In the genomic region with DNA sequence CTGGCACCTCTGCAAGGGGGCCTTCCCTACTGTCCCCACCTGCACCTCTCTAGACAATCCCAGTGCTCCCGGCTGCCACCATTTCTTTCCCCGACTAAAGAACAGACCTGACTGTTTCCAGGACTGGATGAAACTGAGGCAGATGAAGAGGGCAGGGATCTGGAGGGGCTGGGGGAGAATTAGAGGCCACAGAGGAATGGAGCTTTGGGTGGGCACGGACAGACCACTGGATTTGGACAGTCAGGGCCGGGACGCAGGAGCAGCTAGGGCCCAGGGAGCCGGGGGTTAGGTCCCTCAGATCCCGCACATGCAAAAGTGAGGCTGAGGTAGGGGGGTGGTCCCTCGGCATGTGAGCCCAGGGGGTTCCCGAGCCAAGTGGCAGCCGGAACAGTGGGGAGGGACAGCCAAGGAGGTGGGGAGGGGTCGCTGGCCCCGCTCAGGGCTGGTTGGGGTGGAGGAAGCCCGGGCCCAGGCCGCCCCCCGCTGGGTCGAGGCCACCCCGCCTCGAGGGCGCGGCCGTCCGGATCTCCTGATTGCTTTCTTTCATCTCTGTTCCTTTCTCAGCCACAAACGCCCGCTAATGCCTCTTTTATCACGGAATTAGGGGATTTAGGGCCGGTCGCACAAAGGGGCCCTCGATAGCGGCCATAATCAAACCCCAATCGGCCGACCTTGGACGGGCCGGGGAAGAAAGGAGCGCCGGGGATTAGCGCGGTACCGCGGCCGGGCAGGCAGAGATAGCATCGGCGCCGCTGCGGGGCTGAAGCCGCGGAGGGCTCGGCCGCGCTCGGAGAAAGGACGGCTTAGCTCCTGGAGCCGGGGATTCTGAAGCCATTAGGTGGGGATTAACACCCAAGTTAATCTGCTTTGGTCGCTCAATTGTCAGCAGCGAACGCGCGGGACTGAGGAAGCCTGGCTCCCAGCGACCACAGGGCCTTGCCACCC, we compare ENCODE assay signal across 12 cellular contexts. TPM values are rescaled to one million over a fixed set of nuclear protein-coding genes. Genes with fewer than 3 reads are reported as not detected.
A peak's percentile ranks its signal among the peaks of the same experiment; 100 is the strongest.
DNase-seq lines count a peak whose midpoint lies in the region; ATAC-seq, FAIRE-seq and TF ChIP-seq lines count a peak whose summit lies in the region.
"Had no signal": no experiment of that assay in that cellular context is flagged by ENCODE, and none has a peak within 500 bp of the region (broad histone marks: within the 10 kb centered on the region; RNA-seq: fewer than 3 reads in every experiment).

No MANE protein-coding gene starts in this region.

- H2AFZ ChIP-seq in mesenchymal stem cell (ENCODE audit: low read depth, low read length) = peak overlapping the region; percentile 55

- H3K4me1 ChIP-seq in right atrium auricular region (peaks cover 0 to 45% of the 10 kb centered on the region in 2 donors), mesenchymal stem cell (ENCODE audit: control insufficient read depth, insufficient read depth, low read depth, low read length) (peaks cover 37% of the 10 kb centered on the region), vagina (peaks cover 47% of the 10 kb centered on the region), small intestine (ENCODE audit: control insufficient read depth in 2 of 2, insufficient read depth in 1 of 2, low read depth in 1 of 2, low read length in 1 of 2) (peaks cover 7 to 13% of the 10 kb centered on the region in 2 donors)

- H3K4me3 ChIP-seq in right atrium auricular region = peak overlapping the region; percentile 10 to 38
- peak overlapping the region; percentile 27 for H3K4me3 ChIP-seq in astrocyte of the cerebellum (ENCODE audit: low read depth, low read length)
- peak overlapping the region in 1 of 2 experiments; percentile 65 for H3K4me3 ChIP-seq in mesenchymal stem cell (ENCODE audit: insufficient read depth in 1 of 2, low read depth in 1 of 2, low read length in 2 of 2)
- peak overlapping the region; percentile 28 to 45 for H3K4me3 ChIP-seq in vagina
- peak overlapping the region in 1 of 2 donors; percentile 15 for H3K4me3 ChIP-seq in small intestine (ENCODE audit: low read depth in 1 of 2, low read length in 2 of 2)

- H4K8ac ChIP-seq in mesenchymal stem cell (ENCODE audit: low read length) = peak overlapping the region; percentile 27

- H3K18ac ChIP-seq in mesenchymal stem cell (ENCODE audit: low read depth in 1 of 2, low read length in 2 of 2) = no peak overlapping the region

- H3K27me3 ChIP-seq in right atrium auricular region (peaks cover 0 to 4% of the 10 kb centered on the region in 2 donors), mesenchymal stem cell (ENCODE audit: control insufficient read depth in 1 of 2, insufficient read depth in 1 of 2, low read length in 2 of 2) (peaks cover 37 to 38% of the 10 kb centered on the region in 2 experiments), vagina (no peaks in the 10 kb centered on the region), small intestine (ENCODE audit: control insufficient read depth in 2 of 2, insufficient read depth in 2 of 2, low read length in 2 of 2) (peaks cover 0 to 31% of the 10 kb centered on the region in 2 donors)

- intact Hi-C loops in left ventricle myocardium superior (cut with micrococcal nuclease) (no loop called here), vagina (cut with DNase I) (no loop called here)

- no peak overlapping the region for H2AK5ac ChIP-seq in mesenchymal stem cell (ENCODE audit: low read length, severe bottlenecking)

- no peak overlapping the region for H2BK120ac ChIP-seq in mesenchymal stem cell (ENCODE audit: low read depth, low read length)

- H3K9ac ChIP-seq in mesenchymal stem cell (ENCODE audit: low read length) = peak overlapping the region; percentile 80

- ATAC-seq in left ventricle myocardium superior (no peak), GM19351 (IDR thresholded peaks at IDR 0.05; ENCODE audit: unreplicated experiment) (no peak)

- no peak for FAIRE-seq in small intestine (lab: Jason Lieb, UNC)

- no peaks in the 10 kb centered on the region for H3K9me3 ChIP-seq in right atrium auricular region
- H3K9me3 ChIP-seq in mesenchymal stem cell (ENCODE audit: control insufficient read depth, low read length) = no peaks in the 10 kb centered on the region
- H3K9me3 ChIP-seq in vagina = no peaks in the 10 kb centered on the region
- no peaks in the 10 kb centered on the region for H3K9me3 ChIP-seq in small intestine (ENCODE audit: control insufficient read depth, low read depth)

- no peak for TF ChIP-seq CTCF in right atrium auricular region (IDR thresholded peaks at IDR 0.05)
- TF ChIP-seq CTCF in astrocyte of the cerebellum (IDR thresholded peaks at IDR 0.05; ENCODE audit: low read depth, low read length, missing control alignments) = no peak
- no peak for TF ChIP-seq CTCF in vagina (IDR thresholded peaks at IDR 0.05)

- H4K91ac ChIP-seq in mesenchymal stem cell (ENCODE audit: low read length) = no peak overlapping the region

- H2BK5ac ChIP-seq in mesenchymal stem cell (ENCODE audit: low read depth, low read length, poor library complexity, severe bottlenecking) = no peak overlapping the region

- no peak for TF ChIP-seq POLR2A in vagina (IDR thresholded peaks at IDR 0.05)

- no peak overlapping the region for H2BK15ac ChIP-seq in mesenchymal stem cell (ENCODE audit: low read depth, poor library complexity, severe bottlenecking)

- H3K14ac ChIP-seq in mesenchymal stem cell (ENCODE audit: low read length in 2 of 2) = no peak overlapping the region

- DNase-seq in right atrium auricular region (ENCODE audit: low spot score) (no peak), left ventricle myocardium superior (no peak), astrocyte of the cerebellum (ENCODE audit: low read depth) (no peak), mesenchymal stem cell (no peak), vagina (ENCODE audit: extremely low spot score in 2 of 2) (no peak), small intestine (no peak), dedifferentiated amniotic fluid mesenchymal stem cell (ENCODE audit: extremely low spot score) (no peak)
- DNase-seq: central memory CD4-positive, alpha-beta T cell; DMS79 treated with DMSO at 0.1 percent for 48 hours; KBM-7 had no signal

- WGBS in mesenchymal stem cell = 15% methylated on average over 53 of the region's 58 CpGs
- WGBS in small intestine, 3 donors = 3 to 7% (median 5%) methylated on average over 41 to 58 of the region's 58 CpGs

- in situ Hi-C loops in astrocyte of the cerebellum (cut with HindIII; ENCODE audit: low sequenced_read_pairs) = no loop called here

- H3K4me2 ChIP-seq in mesenchymal stem cell (ENCODE audit: low read length, poor library complexity, severe bottlenecking) = peak overlapping the region; percentile 12

- no peaks in the 10 kb centered on the region for H3K79me1 ChIP-seq in mesenchymal stem cell (replicated peaks; ENCODE audit: low read length, poor library complexity, severe bottlenecking)

- H3K36me3 ChIP-seq in right atrium auricular region (no peaks in the 10 kb centered on the region), mesenchymal stem cell (ENCODE audit: control insufficient read depth in 1 of 2, insufficient read depth in 2 of 2, low read depth in 1 of 2, low read length in 2 of 2) (peaks cover 0 to 14% of the 10 kb centered on the region in 2 experiments), vagina (no peaks in the 10 kb centered on the region), small intestine (ENCODE audit: control insufficient read depth in 2 of 2, insufficient read depth in 2 of 2, low read length in 2 of 2) (no peaks in the 10 kb centered on the region)

- H3K23ac ChIP-seq in mesenchymal stem cell (ENCODE audit: low read length in 2 of 2) = no peak overlapping the region

- H3K27ac ChIP-seq in right atrium auricular region (no peak overlapping the region), mesenchymal stem cell (ENCODE audit: low read length, poor library complexity, severe bottlenecking) (no peak overlapping the region), vagina (no peak overlapping the region), small intestine (ENCODE audit: low read depth in 1 of 2, low read length in 1 of 2) (no peak overlapping the region)

- H3K4ac ChIP-seq in mesenchymal stem cell (ENCODE audit: low read depth in 1 of 2, low read length in 2 of 2) = no peak overlapping the region

- H2BK12ac ChIP-seq in mesenchymal stem cell (ENCODE audit: low read length in 2 of 2) = no peak overlapping the region

RNA-seq across cellular contexts. Expression of gene SLC25A1, which starts 9.3 kb away (rescaled TPM):
- total RNA-seq in right atrium auricular region (10 to 100 TPM; 12.7 to 27.6 TPM), left ventricle myocardium superior (27.8 TPM), vagina (44.2 TPM)
- polyA plus RNA-seq in mesenchymal stem cell (2013, experiment 1 of 2) = 119 TPM
- polyA plus RNA-seq in mesenchymal stem cell (2013, experiment 2 of 2) = 117 TPM
- 100 to 1,000 TPM; 116 to 227 (median 127) TPM for polyA plus RNA-seq in small intestine

RNA-seq across cellular contexts. Expression of gene GSC2, which starts 19.2 kb away (rescaled TPM):
- total RNA-seq in right atrium auricular region (not detected), left ventricle myocardium superior (not detected), vagina (not detected)
- not detected for polyA plus RNA-seq in mesenchymal stem cell (2013, experiment 1 of 2)
- polyA plus RNA-seq in mesenchymal stem cell (2013, experiment 2 of 2) = not detected
- not detected for polyA plus RNA-seq in small intestine

RNA-seq across cellular contexts. Expression of gene ESS2, which starts 24.8 kb away (rescaled TPM):
- total RNA-seq in right atrium auricular region (10 to 100 TPM in 1 of 2 donors, 1 to 10 TPM in 1; 8.5 to 12.0 TPM), left ventricle myocardium superior (9.3 TPM), vagina (13.8 TPM)
- polyA plus RNA-seq in mesenchymal stem cell (2013, experiment 1 of 2) = 11.9 TPM
- polyA plus RNA-seq in mesenchymal stem cell (2013, experiment 2 of 2) = 11.8 TPM
- 10 to 100 TPM; 11.2 to 13.5 (median 11.7) TPM for polyA plus RNA-seq in small intestine

RNA-seq across cellular contexts. Expression of gene TSSK2, which starts 38.2 kb away (rescaled TPM):
- not detected for total RNA-seq in right atrium auricular region
- total RNA-seq in left ventricle myocardium superior = not detected
- polyA plus RNA-seq in mesenchymal stem cell (2013, experiment 1 of 2) = not detected
- polyA plus RNA-seq in mesenchymal stem cell (2013, experiment 2 of 2) = not detected
- total RNA-seq in vagina = not detected
- polyA plus RNA-seq in small intestine = under 1 TPM in 1 of 3 donors, not detected in 2; 0.04 TPM
- total RNA-seq: temporal lobe had no signal

RNA-seq across cellular contexts. Expression of gene DGCR2, which starts 47.1 kb away (rescaled TPM):
- total RNA-seq in right atrium auricular region (10 to 100 TPM; 32.8 to 48.1 TPM), left ventricle myocardium superior (33.1 TPM), vagina (66.3 TPM)
- polyA plus RNA-seq in mesenchymal stem cell (2013, experiment 1 of 2) = 30.8 TPM
- polyA plus RNA-seq in mesenchymal stem cell (2013, experiment 2 of 2) = 29.3 TPM
- 10 to 100 TPM; 14.8 to 52.9 (median 15.1) TPM for polyA plus RNA-seq in small intestine
